In the genomic region with DNA sequence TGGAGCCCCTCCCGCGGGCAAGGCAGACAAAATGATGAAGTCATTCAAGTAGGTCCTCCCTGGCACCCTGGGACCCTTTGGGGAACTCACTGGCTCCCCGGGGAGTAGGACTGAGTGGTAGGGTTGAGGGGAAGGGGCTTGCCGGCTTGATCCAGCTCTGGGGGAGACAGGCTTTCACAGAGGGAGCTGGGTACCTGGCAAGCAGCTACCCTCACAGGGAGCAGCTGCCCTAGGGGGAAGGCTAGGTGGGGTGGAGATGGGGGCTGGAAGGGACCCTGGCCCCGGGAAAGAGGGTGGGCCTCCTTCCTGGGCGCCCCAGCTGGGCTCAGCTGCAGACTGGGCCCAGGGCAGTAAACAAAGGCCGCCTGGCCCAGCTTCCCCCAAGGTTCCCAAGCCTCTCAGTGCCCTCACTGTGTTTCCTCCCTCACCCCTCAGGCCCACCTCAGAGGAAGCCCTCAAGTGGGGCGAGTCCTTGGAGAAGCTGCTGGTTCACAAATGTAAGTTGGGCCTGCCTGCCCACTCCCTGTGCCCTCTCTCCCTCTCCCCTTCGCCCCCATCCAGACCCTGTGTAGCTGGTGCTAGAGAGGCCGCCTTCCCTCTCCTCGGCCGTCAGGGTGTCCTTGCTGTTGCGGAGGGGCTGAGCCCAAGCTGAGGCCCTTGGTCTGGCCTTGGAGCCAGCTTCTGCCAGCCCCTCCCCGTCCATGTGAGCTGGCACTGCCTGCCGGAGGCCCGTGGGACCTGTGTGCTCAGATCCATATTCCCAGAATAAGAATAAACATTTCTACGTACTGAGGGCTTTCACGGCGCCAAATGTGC, we compare ENCODE assay signal across 1 cellular context.
A peak's percentile ranks its signal among the peaks of the same experiment; 100 is the strongest.
TF ChIP-seq lines count a peak whose summit lies in the region.

No MANE protein-coding gene starts in this region.

TF ChIP-seq in liver, 16 proteins besides CTCF, POLR2A, EP300 and RAD21 (continued from another document):
- TF ChIP-seq, protein P1, sequence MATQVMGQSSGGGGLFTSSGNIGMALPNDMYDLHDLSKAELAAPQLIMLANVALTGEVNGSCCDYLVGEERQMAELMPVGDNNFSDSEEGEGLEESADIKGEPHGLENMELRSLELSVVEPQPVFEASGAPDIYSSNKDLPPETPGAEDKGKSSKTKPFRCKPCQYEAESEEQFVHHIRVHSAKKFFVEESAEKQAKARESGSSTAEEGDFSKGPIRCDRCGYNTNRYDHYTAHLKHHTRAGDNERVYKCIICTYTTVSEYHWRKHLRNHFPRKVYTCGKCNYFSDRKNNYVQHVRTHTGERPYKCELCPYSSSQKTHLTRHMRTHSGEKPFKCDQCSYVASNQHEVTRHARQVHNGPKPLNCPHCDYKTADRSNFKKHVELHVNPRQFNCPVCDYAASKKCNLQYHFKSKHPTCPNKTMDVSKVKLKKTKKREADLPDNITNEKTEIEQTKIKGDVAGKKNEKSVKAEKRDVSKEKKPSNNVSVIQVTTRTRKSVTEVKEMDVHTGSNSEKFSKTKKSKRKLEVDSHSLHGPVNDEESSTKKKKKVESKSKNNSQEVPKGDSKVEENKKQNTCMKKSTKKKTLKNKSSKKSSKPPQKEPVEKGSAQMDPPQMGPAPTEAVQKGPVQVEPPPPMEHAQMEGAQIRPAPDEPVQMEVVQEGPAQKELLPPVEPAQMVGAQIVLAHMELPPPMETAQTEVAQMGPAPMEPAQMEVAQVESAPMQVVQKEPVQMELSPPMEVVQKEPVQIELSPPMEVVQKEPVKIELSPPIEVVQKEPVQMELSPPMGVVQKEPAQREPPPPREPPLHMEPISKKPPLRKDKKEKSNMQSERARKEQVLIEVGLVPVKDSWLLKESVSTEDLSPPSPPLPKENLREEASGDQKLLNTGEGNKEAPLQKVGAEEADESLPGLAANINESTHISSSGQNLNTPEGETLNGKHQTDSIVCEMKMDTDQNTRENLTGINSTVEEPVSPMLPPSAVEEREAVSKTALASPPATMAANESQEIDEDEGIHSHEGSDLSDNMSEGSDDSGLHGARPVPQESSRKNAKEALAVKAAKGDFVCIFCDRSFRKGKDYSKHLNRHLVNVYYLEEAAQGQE (IDR thresholded peaks at IDR 0.05) = peak; percentile 44
- TF ChIP-seq JUND (IDR thresholded peaks at IDR 0.05) = no peak
TF ChIP-seq in liver: peak in this region for 1.
